ENCODE assay signal across 8 cellular contexts in the genomic region with DNA sequence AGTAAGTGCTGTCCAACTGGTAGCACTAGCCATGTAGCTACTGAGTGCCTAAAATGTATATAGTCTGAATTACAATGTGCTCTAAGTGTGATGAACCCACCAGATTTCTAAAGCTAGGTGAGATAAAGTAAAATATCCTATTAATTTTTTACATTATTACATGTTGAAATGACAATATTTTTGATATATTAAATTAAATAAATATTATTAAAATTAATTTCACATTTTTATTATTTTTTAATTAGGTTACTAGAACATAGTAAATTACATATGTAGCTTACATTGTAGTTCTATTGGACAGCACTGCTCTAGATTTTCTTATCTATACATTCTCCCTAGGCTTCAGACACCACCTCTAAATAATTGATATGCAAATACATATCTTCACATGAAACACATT. TPM values are rescaled to one million over a fixed set of nuclear protein-coding genes. Genes with fewer than 3 reads are reported as not detected.
"Had no signal": no experiment of that assay in that cellular context is flagged by ENCODE, and none has a peak within 500 bp of the region (broad histone marks: within the 10 kb centered on the region; RNA-seq: fewer than 3 reads in every experiment).

No MANE protein-coding gene starts in this region.

- H3K4me3 ChIP-seq: GM12878 had no signal

- ATAC-seq: GM12878 had no signal

- FAIRE-seq: GM12878, GM12891, GM12892, GM18507, GM19239 had no signal

- DNase-seq: GDM1, GF-D8 had no signal

RNA-seq across cellular contexts. Expression of a gene that starts 9.2 kb away (rescaled TPM):
- total RNA-seq: G401, GM12878 had no signal

RNA-seq across cellular contexts. Expression of a gene that starts 43.7 kb away (rescaled TPM):
- total RNA-seq: G401, GM12878 had no signal
